Comparison of ENCODE assay signal across 24 cellular contexts in the genomic region with DNA sequence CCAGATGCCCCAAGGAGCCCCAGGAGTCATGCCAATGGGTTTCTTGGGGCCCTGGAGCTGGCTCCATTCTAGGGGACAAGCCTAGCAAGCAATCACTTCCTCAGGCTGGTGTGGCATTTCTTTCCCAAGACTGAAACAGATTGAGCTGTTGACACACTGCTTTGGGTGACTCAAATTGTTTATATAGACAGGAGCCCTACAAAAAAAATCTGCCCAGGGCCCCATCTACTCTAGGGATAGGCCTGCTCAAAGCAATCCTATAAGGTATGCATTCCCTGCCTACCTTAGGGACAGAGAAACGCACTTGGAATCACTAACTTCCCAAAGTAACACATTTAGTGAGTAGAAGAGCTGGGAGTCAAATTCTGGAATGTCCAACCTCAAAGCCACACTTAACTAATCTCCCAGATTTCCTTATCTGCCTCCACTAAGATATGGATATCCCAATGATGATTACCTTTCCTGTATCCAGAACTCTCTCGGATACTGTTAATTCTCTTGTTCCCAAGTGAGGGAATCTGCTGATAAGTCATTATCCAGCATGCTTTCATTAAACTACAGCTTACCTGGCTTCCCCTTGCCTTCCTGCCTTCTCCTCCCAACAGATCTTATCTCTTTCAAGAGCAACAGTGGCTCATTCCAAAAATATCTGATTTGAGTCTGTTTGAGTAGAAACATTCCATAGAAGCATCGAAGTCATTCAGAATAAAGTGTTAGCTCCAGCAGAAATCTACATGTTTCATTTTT. TPM values are rescaled to one million over a fixed set of nuclear protein-coding genes. Genes with fewer than 3 reads are reported as not detected.
DNase-seq lines count a peak whose midpoint lies in the region; ATAC-seq and TF ChIP-seq lines count a peak whose summit lies in the region.
"Had no signal": no experiment of that assay in that cellular context is flagged by ENCODE, and none has a peak within 500 bp of the region (broad histone marks: within the 10 kb centered on the region; RNA-seq: fewer than 3 reads in every experiment).

No MANE protein-coding gene starts in this region.

- WGBS in right cardiac atrium: 42% methylated on average over 3 of the region's 3 CpGs

- intact Hi-C loops in activated CD8-positive, alpha-beta T cell treated with anti-CD3 and anti-CD28 coated beads for 36 hours (cut with micrococcal nuclease): no loop called here
- intact Hi-C loops in Panc1 (cut with micrococcal nuclease; ENCODE audit: unreplicated experiment) (no loop called here), right cardiac atrium (cut with DNase I) (no loop called here)

- H3K27me3 ChIP-seq in Panc1 (ENCODE audit: control insufficient read depth, insufficient read depth, low read length) (no peaks in the 10 kb centered on the region), right cardiac atrium (ENCODE audit: control insufficient read depth, insufficient read depth) (no peaks in the 10 kb centered on the region), subcutaneous abdominal adipose tissue (ENCODE audit: control insufficient read depth in 5 of 5, insufficient read depth in 4 of 5, low read length in 5 of 5) (no peaks in the 10 kb centered on the region)
- H3K27me3 ChIP-seq: BLaER1 treated with 17β-estradiol and CSF1 and Interleukin-3, amounts not matched to agents 10 nM and 100 nM; dorsolateral prefrontal cortex; esophagus muscularis mucosa; right lobe of liver; upper lobe of left lung had no signal

- ATAC-seq in activated CD8-positive, alpha-beta T cell treated with anti-CD3 and anti-CD28 coated beads, Interleukin-2, amount 10 ng/mL, durations not matched to agents 7 days and 5 days: no peak
- no peak for ATAC-seq in activated CD8-positive, alpha-beta T cell treated with anti-CD3 and anti-CD28 coated beads for 36 hours
- ATAC-seq in Panc1: peak; percentile 66
- ATAC-seq in right cardiac atrium: no peak

- CTCF ChIA-PET in activated CD8-positive, alpha-beta T cell treated with anti-CD3 and anti-CD28 coated beads, Interleukin-2, amount 10 ng/mL, durations not matched to agents 7 days and 5 days (lab: Charles Lee): interaction anchor here (0.8 kb wide), 1 partner anchor 39 kb away, joined by 4 read pairs; no protein-coding TSS in a partner anchor
- CTCF ChIA-PET in activated CD8-positive, alpha-beta T cell treated with anti-CD3 and anti-CD28 coated beads for 36 hours (lab: Charles Lee): no interaction called here
- CTCF ChIA-PET in Panc1 (lab: Charles Lee): no interaction called here

- POLR2A ChIA-PET in activated CD8-positive, alpha-beta T cell treated with anti-CD3 and anti-CD28 coated beads, Interleukin-2, amount 10 ng/mL, durations not matched to agents 7 days and 5 days (lab: Charles Lee): no interaction called here
- POLR2A ChIA-PET in activated CD8-positive, alpha-beta T cell treated with anti-CD3 and anti-CD28 coated beads for 36 hours (lab: Charles Lee): no interaction called here
- POLR2A ChIA-PET in Panc1 (lab: Charles Lee): interaction anchor here (0.5 to 0.6 kb wide), 2 partner anchors 38 to 459 kb away, joined by 4 to 5 read pairs; no protein-coding TSS in a partner anchor

- peaks cover 8% of the 10 kb centered on the region for H3K27me3 Mint-ChIP-seq in activated CD8-positive, alpha-beta T cell treated with anti-CD3 and anti-CD28 coated beads, Interleukin-2, amount 10 ng/mL, durations not matched to agents 7 days and 5 days (ENCODE audit: low read depth)
- no peaks in the 10 kb centered on the region for H3K27me3 Mint-ChIP-seq in activated CD8-positive, alpha-beta T cell treated with anti-CD3 and anti-CD28 coated beads for 36 hours

- no TSS peak for BruUV-seq in Panc1 (replicated peaks; lab: Mats Ljungman, UMichigan)

- no peak overlapping the region for H3K9ac ChIP-seq in subcutaneous abdominal adipose tissue (ENCODE audit: low read length in 5 of 5)
- H3K9ac ChIP-seq: BLaER1 treated with 17β-estradiol and CSF1 and Interleukin-3, amounts not matched to agents 10 nM and 100 nM had no signal

- no peak for TF ChIP-seq CTCF in activated CD8-positive, alpha-beta T cell treated with anti-CD3 and anti-CD28 coated beads for 36 hours (IDR thresholded peaks at IDR 0.05)
- no peak for TF ChIP-seq CTCF in Panc1 (IDR thresholded peaks at IDR 0.05)

- H3K27ac ChIP-seq in Panc1 (ENCODE audit: low read length) (peak overlapping the region; percentile 100), right cardiac atrium (ENCODE audit: low read length) (peak overlapping the region; percentile 64), subcutaneous abdominal adipose tissue (ENCODE audit: low read depth, low read length) (peak overlapping the region; percentile 60)
- H3K27ac ChIP-seq: BLaER1 treated with 17β-estradiol and CSF1 and Interleukin-3, amounts not matched to agents 10 nM and 100 nM; esophagus muscularis mucosa; right lobe of liver; SK-N-MC had no signal

- no peak for DNase-seq in activated CD8-positive, alpha-beta T cell treated with anti-CD3 and anti-CD28 coated beads, Interleukin-2, amount 10 ng/mL, durations not matched to agents 7 days and 5 days
- DNase-seq in activated CD8-positive, alpha-beta T cell treated with anti-CD3 and anti-CD28 coated beads for 36 hours: no peak
- DNase-seq in Panc1 (ENCODE audit: low read depth, low spot score) (no peak), right cardiac atrium (no peak), NCI-H1105 treated with DMSO at 0.1 percent for 48 hours (lab: John Stamatoyannopoulos, UW) (no peak)
- no peak for DNase-seq in stimulated activated CD4-positive, alpha-beta T cell treated with anti-CD3 and anti-CD28 coated beads, Interleukin-4, amount 100 ng/mL, for 4 hours
- no peak for DNase-seq in stimulated activated CD4-positive, alpha-beta T cell treated with anti-CD3 and anti-CD28 coated beads, Interleukin-1b, Interleukin-23, amount 100 ng/mL, for 48 hours
- DNase-seq: activated CD4-positive, alpha-beta T cell treated with anti-CD3 and anti-CD28 coated beads for 4 hours; caudate nucleus; dorsolateral prefrontal cortex; H7; immature natural killer cell; NCI-H1436; NCI-H2171 treated with DMSO at 0.1 percent for 48 hours; nucleus accumbens; right lobe of liver; upper lobe of left lung had no signal

- no peaks in the 10 kb centered on the region for H3K36me3 Mint-ChIP-seq in activated CD8-positive, alpha-beta T cell treated with anti-CD3 and anti-CD28 coated beads, Interleukin-2, amount 10 ng/mL, durations not matched to agents 7 days and 5 days (ENCODE audit: low read depth)
- no peaks in the 10 kb centered on the region for H3K36me3 Mint-ChIP-seq in activated CD8-positive, alpha-beta T cell treated with anti-CD3 and anti-CD28 coated beads for 36 hours (ENCODE audit: low read depth)
- H3K36me3 Mint-ChIP-seq: immature natural killer cell had no signal

- H3K4me1 ChIP-seq in Panc1 (ENCODE audit: control insufficient read depth, insufficient read depth, low read length): peaks cover 79% of the 10 kb centered on the region
- peaks cover 20% of the 10 kb centered on the region for H3K4me1 ChIP-seq in right cardiac atrium (ENCODE audit: control insufficient read depth, insufficient read depth, low read length)
- H3K4me1 ChIP-seq in subcutaneous abdominal adipose tissue (ENCODE audit: control insufficient read depth in 5 of 5, insufficient read depth in 5 of 5, low read length in 5 of 5): peaks cover 2 to 48% (median 6%) of the 10 kb centered on the region in 5 donors

- H3K36me3 ChIP-seq in Panc1 (ENCODE audit: control insufficient read depth, insufficient read depth, low read length) (no peaks in the 10 kb centered on the region), subcutaneous abdominal adipose tissue (ENCODE audit: control insufficient read depth in 5 of 5, insufficient read depth in 5 of 5, low read length in 5 of 5) (no peaks in the 10 kb centered on the region)
- H3K36me3 ChIP-seq: BLaER1 treated with 17β-estradiol and CSF1 and Interleukin-3, amounts not matched to agents 10 nM and 100 nM; esophagus muscularis mucosa; right lobe of liver; upper lobe of left lung had no signal

- in situ Hi-C loops in Panc1 (cut with HindIII; ENCODE audit: low pct_unique_long_range_greater_than_20kb, low sequenced_read_pairs): no loop called here

- H3K27ac Mint-ChIP-seq in activated CD8-positive, alpha-beta T cell treated with anti-CD3 and anti-CD28 coated beads, Interleukin-2, amount 10 ng/mL, durations not matched to agents 7 days and 5 days: peak overlapping the region; percentile 42
- H3K27ac Mint-ChIP-seq in activated CD8-positive, alpha-beta T cell treated with anti-CD3 and anti-CD28 coated beads for 36 hours: no peak overlapping the region
- H3K27ac Mint-ChIP-seq: activated T-helper 2 cell treated with anti-CD3 and anti-CD28 coated beads, Interferon-gamma antibody, Interleukin-2, Interleukin-4, amounts not matched to agents 10 μg/mL and 5 μg/mL and 100 μg/mL, durations not matched to agents 14 hours and 24 hours and 36 hours; immature natural killer cell; stimulated activated naive CD8-positive, alpha-beta T cell treated with anti-CD3 and anti-CD28 coated beads, Interleukin-15, Interleukin-2, amounts not matched to agents 100 ng/mL and 50 ng/mL, for 24 hours had no signal

- no peak overlapping the region for H3K4me3 Mint-ChIP-seq in activated CD8-positive, alpha-beta T cell treated with anti-CD3 and anti-CD28 coated beads, Interleukin-2, amount 10 ng/mL, durations not matched to agents 7 days and 5 days
- H3K4me3 Mint-ChIP-seq in activated CD8-positive, alpha-beta T cell treated with anti-CD3 and anti-CD28 coated beads for 36 hours: no peak overlapping the region
- H3K4me3 Mint-ChIP-seq: immature natural killer cell; stimulated activated naive CD8-positive, alpha-beta T cell treated with anti-CD3 and anti-CD28 coated beads, Interleukin-15, Interleukin-2, amounts not matched to agents 100 ng/mL and 50 ng/mL, for 24 hours had no signal

- H3K4me3 ChIP-seq in Panc1 (ENCODE audit: low read depth in 2 of 2, low read length in 2 of 2) (no peak overlapping the region), right cardiac atrium (ENCODE audit: low read length) (no peak overlapping the region), subcutaneous abdominal adipose tissue (ENCODE audit: low read depth in 1 of 5, low read length in 5 of 5) (no peak overlapping the region)
- H3K4me3 ChIP-seq: BLaER1 treated with 17β-estradiol and CSF1 and Interleukin-3, amounts not matched to agents 10 nM and 100 nM; dorsolateral prefrontal cortex; esophagus muscularis mucosa; lung; right lobe of liver; SK-N-MC; upper lobe of left lung had no signal

- no peaks in the 10 kb centered on the region for H3K9me3 Mint-ChIP-seq in activated CD8-positive, alpha-beta T cell treated with anti-CD3 and anti-CD28 coated beads, Interleukin-2, amount 10 ng/mL, durations not matched to agents 7 days and 5 days (ENCODE audit: insufficient read depth)
- H3K9me3 Mint-ChIP-seq in activated CD8-positive, alpha-beta T cell treated with anti-CD3 and anti-CD28 coated beads for 36 hours: no peaks in the 10 kb centered on the region
- H3K9me3 Mint-ChIP-seq: activated T-helper 2 cell treated with anti-CD3 and anti-CD28 coated beads, Interferon-gamma antibody, Interleukin-2, Interleukin-4, amounts not matched to agents 10 μg/mL and 5 μg/mL and 100 μg/mL, durations not matched to agents 14 hours and 24 hours and 36 hours; immature natural killer cell; stimulated activated naive CD8-positive, alpha-beta T cell treated with anti-CD3 and anti-CD28 coated beads, Interleukin-15, Interleukin-2, amounts not matched to agents 100 ng/mL and 50 ng/mL, for 24 hours had no signal

- peaks cover 14% of the 10 kb centered on the region for H3K4me1 Mint-ChIP-seq in activated CD8-positive, alpha-beta T cell treated with anti-CD3 and anti-CD28 coated beads, Interleukin-2, amount 10 ng/mL, durations not matched to agents 7 days and 5 days (ENCODE audit: low read depth)
- H3K4me1 Mint-ChIP-seq in activated CD8-positive, alpha-beta T cell treated with anti-CD3 and anti-CD28 coated beads for 36 hours (ENCODE audit: low read depth): no peaks in the 10 kb centered on the region
- H3K4me1 Mint-ChIP-seq: immature natural killer cell had no signal

- H3K9me3 ChIP-seq in Panc1 (ENCODE audit: control insufficient read depth, insufficient read depth, low read depth, low read length) (no peaks in the 10 kb centered on the region), right cardiac atrium (ENCODE audit: control insufficient read depth, low read length) (no peaks in the 10 kb centered on the region), subcutaneous abdominal adipose tissue (ENCODE audit: control insufficient read depth in 5 of 5, low read length in 5 of 5) (no peaks in the 10 kb centered on the region)
- H3K9me3 ChIP-seq: BLaER1 treated with 17β-estradiol and CSF1 and Interleukin-3, amounts not matched to agents 10 nM and 100 nM; esophagus muscularis mucosa; right lobe of liver; upper lobe of left lung had no signal

RNA-seq across cellular contexts. Expression of a gene that starts 3.1 kb away (rescaled TPM):
- 10 to 100 TPM; 62.3 to 64.1 TPM for total RNA-seq in activated CD8-positive, alpha-beta T cell treated with anti-CD3 and anti-CD28 coated beads, Interleukin-2, amount 10 ng/mL, durations not matched to agents 7 days and 5 days
- 100 to 1,000 TPM; 148 to 155 TPM for total RNA-seq in activated CD8-positive, alpha-beta T cell treated with anti-CD3 and anti-CD28 coated beads for 36 hours
- total RNA-seq in Panc1 (2021; ENCODE audit: unreplicated experiment) (274 TPM), right cardiac atrium (100 to 1,000 TPM; 385 to 462 (median 426) TPM)
- 97.4 TPM for polyA plus RNA-seq in Panc1 (2012; ENCODE audit: insufficient read length)
- 149 TPM for polyA plus RNA-seq in right cardiac atrium
